30 cellular contexts compared by ENCODE assay signal in genomic region chr7:117564080-117564479, GRCh38.
DNase-seq lines count a peak whose midpoint lies in the region; ATAC-seq and TF ChIP-seq lines count a peak whose summit lies in the region.
"Had no signal": no experiment of that assay in that cellular context is flagged by ENCODE, and none has a peak within 500 bp of the region (broad histone marks: within the 10 kb centered on the region; RNA-seq: fewer than 3 reads in every experiment).

No MANE protein-coding gene starts in this region.

- no peak overlapping the region for H3K23ac ChIP-seq in mesenchymal stem cell (ENCODE audit: low read length in 2 of 2)

- no peak for TF ChIP-seq RAD21 in HCT116 (IDR thresholded peaks at IDR 0.05; ENCODE audit: low read depth)

- no peak overlapping the region for H3K14ac ChIP-seq in mesenchymal stem cell (ENCODE audit: low read length in 2 of 2)

- H3K9me3 Mint-ChIP-seq in Caco-2 (ENCODE audit: unreplicated experiment) = no peaks in the 10 kb centered on the region
- H3K9me3 Mint-ChIP-seq: activated naive CD8-positive, alpha-beta T cell treated with anti-CD3 and anti-CD28 coated beads, Interleukin-2, amount 10 ng/mL, durations not matched to agents 7 days and 5 days; activated T-cell treated with anti-CD3 and anti-CD28 coated beads, Interleukin-2, amount 50 U/mL, for 4 hours; nephron; stimulated activated naive B cell treated with anti-CD40 and anti-IgM and Interleukin-4, amounts not matched to agents 10 μg/mL and 1 μg/mL and 100 μg/mL, for 72 hours; type B pancreatic cell had no signal

- no peak overlapping the region for H2BK12ac ChIP-seq in mesenchymal stem cell (ENCODE audit: low read length in 2 of 2)

- ATAC-seq in GM18870 (IDR thresholded peaks at IDR 0.05; ENCODE audit: unreplicated experiment) = peak; percentile 73
- no peak for ATAC-seq in HCT116
- ATAC-seq: activated CD8-positive, alpha-beta memory T cell treated with anti-CD3 and anti-CD28 coated beads, Interleukin-2, amount 10 ng/mL, durations not matched to agents 7 days and 5 days; activated T-cell treated with anti-CD3 and anti-CD28 coated beads, Interleukin-2, amount 50 U/mL, for 4 hours; gastrocnemius medialis; stimulated activated naive B cell treated with anti-CD40 and anti-IgM and Interleukin-4, amounts not matched to agents 10 μg/mL and 1 μg/mL and 100 μg/mL, for 72 hours had no signal

- H3K27me3 ChIP-seq in HCT116 (ENCODE audit: insufficient read depth, low read length) = no peaks in the 10 kb centered on the region
- H3K27me3 ChIP-seq in Loucy (ENCODE audit: insufficient read depth, low read length, poor library complexity, severe bottlenecking) = no peaks in the 10 kb centered on the region
- no peaks in the 10 kb centered on the region for H3K27me3 ChIP-seq in mesenchymal stem cell (ENCODE audit: control insufficient read depth in 1 of 2, insufficient read depth in 1 of 2, low read length in 2 of 2)
- H3K27me3 ChIP-seq in Caco-2 (replicated peaks; ENCODE audit: control insufficient read depth, insufficient read depth, low read length) = no peaks in the 10 kb centered on the region
- H3K27me3 ChIP-seq: colonic mucosa, gastrocnemius medialis, SJSA1 had no signal

- H3K4me2 ChIP-seq in HCT116 (ENCODE audit: low read length) = no peak overlapping the region
- H3K4me2 ChIP-seq in Loucy (ENCODE audit: low read depth, low read length, poor library complexity, severe bottlenecking) = no peak overlapping the region
- H3K4me2 ChIP-seq in mesenchymal stem cell (ENCODE audit: low read length, poor library complexity, severe bottlenecking) = no peak overlapping the region

- DNase-seq in HCT116 (ENCODE audit: low read depth, low spot score) (no peak), mesenchymal stem cell (peak; percentile 13), Caco-2 (no peak), NCI-H187 treated with DMSO at 0.1 percent for 48 hours (lab: John Stamatoyannopoulos, UW) (no peak), NCI-H524 treated with DMSO at 0.1 percent for 48 hours (lab: John Stamatoyannopoulos, UW) (no peak)
- DNase-seq in activated CD4-positive, alpha-beta T cell treated with anti-CD3 and anti-CD28 coated beads, Interleukin-2, amount 50 U/mL, for 4 hours = no peak
- DNase-seq: activated CD4-positive, alpha-beta T cell treated with anti-CD3 and anti-CD28 coated beads for 48 hours; activated CD8-positive, alpha-beta memory T cell treated with anti-CD3 and anti-CD28 coated beads, Interleukin-2, amount 10 ng/mL, durations not matched to agents 7 days and 5 days; activated gamma-delta T cell; activated naive CD8-positive, alpha-beta T cell treated with anti-CD3 and anti-CD28 coated beads, Interleukin-2, amount 10 ng/mL, durations not matched to agents 7 days and 5 days; activated T-cell treated with anti-CD3 and anti-CD28 coated beads, Interleukin-2, amount 50 U/mL, for 4 hours; CD8-positive, alpha-beta memory T cell; colonic mucosa; DMS153; effector CD4-positive, alpha-beta T cell; gastrocnemius medialis; Karpas-422; NCI-H1417 treated with DMSO at 0.1 percent for 48 hours; NCI-H2081 treated with DMSO at 0.1 percent for 48 hours; NCI-H226; RPMI8226; stimulated activated naive B cell treated with anti-CD40 and anti-IgM and Interleukin-4, amounts not matched to agents 10 μg/mL and 1 μg/mL and 100 μg/mL, for 72 hours; substantia nigra had no signal

- TF ChIP-seq POLR2A in HCT116 (IDR thresholded peaks at IDR 0.05; ENCODE audit: borderline replicate concordance, extremely low read depth, insufficient read depth, insufficient read length) = no peak

- H3K4me3 ChIP-seq in HCT116 (replicated peaks in 1 of 2; ENCODE audit: low read depth in 1 of 2, low read length in 2 of 2) (no peak overlapping the region), Loucy (ENCODE audit: low read length, poor library complexity, severe bottlenecking) (no peak overlapping the region), mesenchymal stem cell (ENCODE audit: insufficient read depth in 1 of 2, low read depth in 1 of 2, low read length in 2 of 2) (no peak overlapping the region), Caco-2 (ENCODE audit: low read depth, low read length) (no peak overlapping the region)
- H3K4me3 ChIP-seq: colonic mucosa, gastrocnemius medialis, HAP-1, SJSA1 had no signal

- no peak overlapping the region for H3K27ac ChIP-seq in HCT116 (ENCODE audit: low read depth, low read length)
- H3K27ac ChIP-seq in mesenchymal stem cell (ENCODE audit: low read length, poor library complexity, severe bottlenecking) = no peak overlapping the region
- H3K27ac ChIP-seq: colonic mucosa, gastrocnemius medialis, HL-60, SJSA1 had no signal

- H3K4me1 Mint-ChIP-seq in Caco-2 (ENCODE audit: low read depth, unreplicated experiment) = peaks cover 21% of the 10 kb centered on the region
- H3K4me1 Mint-ChIP-seq: activated CD8-positive, alpha-beta memory T cell treated with anti-CD3 and anti-CD28 coated beads, Interleukin-2, amount 10 ng/mL, durations not matched to agents 7 days and 5 days; activated naive CD8-positive, alpha-beta T cell treated with anti-CD3 and anti-CD28 coated beads, Interleukin-2, amount 10 ng/mL, durations not matched to agents 7 days and 5 days; CD8-positive, alpha-beta memory T cell; nephron; stimulated activated naive B cell treated with anti-CD40 and anti-IgM and Interleukin-4, amounts not matched to agents 10 μg/mL and 1 μg/mL and 100 μg/mL, for 72 hours had no signal

- intact Hi-C loops in HCT116 (cut with micrococcal nuclease) (no loop called here), Caco-2 (cut with micrococcal nuclease; ENCODE audit: unreplicated experiment) (no loop called here)

- 37% methylated on average over 3 of the region's 3 CpGs for WGBS in mesenchymal stem cell

- H3K9me3 ChIP-seq in HCT116 (ENCODE audit: control insufficient read depth in 1 of 2, insufficient read depth in 1 of 2, low read depth in 1 of 2, low read length in 2 of 2) (no peaks in the 10 kb centered on the region), Loucy (ENCODE audit: insufficient read depth, low read depth, low read length) (no peaks in the 10 kb centered on the region), mesenchymal stem cell (ENCODE audit: control insufficient read depth, low read length) (no peaks in the 10 kb centered on the region), Caco-2 (no peaks in the 10 kb centered on the region)
- H3K9me3 ChIP-seq: colonic mucosa, gastrocnemius medialis, HAP-1, SJSA1 had no signal

- H3K27ac Mint-ChIP-seq in Caco-2 (ENCODE audit: unreplicated experiment) = no peak overlapping the region
- H3K27ac Mint-ChIP-seq: activated CD8-positive, alpha-beta memory T cell treated with anti-CD3 and anti-CD28 coated beads, Interleukin-2, amount 10 ng/mL, durations not matched to agents 7 days and 5 days; activated naive CD8-positive, alpha-beta T cell treated with anti-CD3 and anti-CD28 coated beads, Interleukin-2, amount 10 ng/mL, durations not matched to agents 7 days and 5 days; CD8-positive, alpha-beta memory T cell; nephron; stimulated activated naive B cell treated with anti-CD40 and anti-IgM and Interleukin-4, amounts not matched to agents 10 μg/mL and 1 μg/mL and 100 μg/mL, for 72 hours; type B pancreatic cell had no signal

- no peak overlapping the region for H2BK5ac ChIP-seq in mesenchymal stem cell (ENCODE audit: low read depth, low read length, poor library complexity, severe bottlenecking)

- no peak overlapping the region for H4K8ac ChIP-seq in mesenchymal stem cell (ENCODE audit: low read length)

- H3K9ac ChIP-seq in HCT116 (ENCODE audit: low read length) (no peak overlapping the region), Loucy (ENCODE audit: low read depth, low read length, poor library complexity, severe bottlenecking) (no peak overlapping the region), mesenchymal stem cell (ENCODE audit: low read length) (no peak overlapping the region)

- H2AFZ ChIP-seq in HCT116 (ENCODE audit: low read depth, low read length, poor library complexity, severe bottlenecking) (peak overlapping the region; percentile 20), Loucy (ENCODE audit: low read length) (0 out of 2 replicates have a peak overlapping the region, but pooled peaks have one; percentile 7), mesenchymal stem cell (ENCODE audit: low read depth, low read length) (no peak overlapping the region)

- no peak for TF ChIP-seq CTCF in HCT116 (IDR thresholded peaks at IDR 0.05 in 2 of 3, conservative IDR thresholded peaks at IDR 0.05 in 1 of 3; ENCODE audit: borderline replicate concordance in 1 of 3, insufficient read depth in 1 of 3, low read depth in 2 of 3, low read length in 2 of 3)
- no peak for TF ChIP-seq CTCF in Loucy (conservative IDR thresholded peaks at IDR 0.05; ENCODE audit: low read length)
- TF ChIP-seq CTCF in Caco-2 (IDR thresholded peaks at IDR 0.05; ENCODE audit: insufficient read depth in 1 of 2, low read depth in 1 of 2, low read length in 1 of 2, severe bottlenecking in 1 of 2, unreplicated experiment in 1 of 2) = no peak

- no peak overlapping the region for H2BK120ac ChIP-seq in mesenchymal stem cell (ENCODE audit: low read depth, low read length)

- BruUV-seq in HCT116 (replicated peaks; lab: Mats Ljungman, UMichigan) (no TSS peak), Caco-2 (replicated peaks; lab: Mats Ljungman, UMichigan) (no TSS peak)

- POLR2A ChIA-PET in HCT116 (lab: Charles Lee) (no interaction called here), Caco-2 (lab: Charles Lee) (no interaction called here)

- H3K4me1 ChIP-seq in HCT116 (ENCODE audit: control insufficient read depth in 1 of 2, insufficient read depth in 2 of 2, low read length in 2 of 2) = no peaks in the 10 kb centered on the region
- no peaks in the 10 kb centered on the region for H3K4me1 ChIP-seq in Loucy (ENCODE audit: insufficient read depth, low read length, poor library complexity, severe bottlenecking)
- no peaks in the 10 kb centered on the region for H3K4me1 ChIP-seq in mesenchymal stem cell (ENCODE audit: control insufficient read depth, insufficient read depth, low read depth, low read length)
- peaks cover 42% of the 10 kb centered on the region for H3K4me1 ChIP-seq in Caco-2
- H3K4me1 ChIP-seq: colonic mucosa, gastrocnemius medialis, HAP-1, SJSA1 had no signal

- H3K4me3 Mint-ChIP-seq in Caco-2 (ENCODE audit: unreplicated experiment) = no peak overlapping the region
- H3K4me3 Mint-ChIP-seq: activated CD8-positive, alpha-beta memory T cell treated with anti-CD3 and anti-CD28 coated beads, Interleukin-2, amount 10 ng/mL, durations not matched to agents 7 days and 5 days; activated naive CD8-positive, alpha-beta T cell treated with anti-CD3 and anti-CD28 coated beads, Interleukin-2, amount 10 ng/mL, durations not matched to agents 7 days and 5 days; activated T-cell treated with anti-CD3 and anti-CD28 coated beads, Interleukin-2, amount 50 U/mL, for 4 hours; CD8-positive, alpha-beta memory T cell; nephron; stimulated activated naive B cell treated with anti-CD40 and anti-IgM and Interleukin-4, amounts not matched to agents 10 μg/mL and 1 μg/mL and 100 μg/mL, for 72 hours; type B pancreatic cell had no signal

- H3K79me1 ChIP-seq in mesenchymal stem cell (replicated peaks; ENCODE audit: low read length, poor library complexity, severe bottlenecking) = no peaks in the 10 kb centered on the region

- no peak overlapping the region for H3K4ac ChIP-seq in mesenchymal stem cell (ENCODE audit: low read depth in 1 of 2, low read length in 2 of 2)

- H3F3A ChIP-seq in Loucy (ENCODE audit: low read depth) = no peaks in the 10 kb centered on the region

- H3K36me3 ChIP-seq in HCT116 (ENCODE audit: control insufficient read depth in 1 of 2, insufficient read depth in 2 of 2, low read length in 2 of 2) = no peaks in the 10 kb centered on the region
- H3K36me3 ChIP-seq in Loucy (ENCODE audit: insufficient read depth, low read length) = no peaks in the 10 kb centered on the region
- no peaks in the 10 kb centered on the region for H3K36me3 ChIP-seq in mesenchymal stem cell (ENCODE audit: control insufficient read depth in 1 of 2, insufficient read depth in 2 of 2, low read depth in 1 of 2, low read length in 2 of 2)
- peaks cover 3% of the 10 kb centered on the region; the same call in 1 of the 2 replicates for H3K36me3 ChIP-seq in Caco-2 (ENCODE audit: control insufficient read depth, insufficient read depth, low read length)
- H3K36me3 ChIP-seq: colonic mucosa, gastrocnemius medialis, HAP-1, SJSA1 had no signal

- no peak overlapping the region for H3K18ac ChIP-seq in mesenchymal stem cell (ENCODE audit: low read depth in 1 of 2, low read length in 2 of 2)

- H3K9me2 ChIP-seq in HCT116 (ENCODE audit: insufficient read depth) (no peaks in the 10 kb centered on the region), Loucy (replicated peaks; ENCODE audit: low read depth, low read length) (no peaks in the 10 kb centered on the region)

- RAD21 ChIA-PET in HCT116 (lab: Charles Lee; ENCODE audit: low non-redundant PET in 1 of 2, low total read pairs in 2 of 2, uncharacterized antibody in 2 of 2, unreplicated experiment in 2 of 2) = no interaction called here

- CTCF ChIA-PET in HCT116 (lab: Charles Lee) = no interaction called here
- CTCF ChIA-PET in Caco-2 (lab: Charles Lee) = no interaction called here

- H2BK15ac ChIP-seq in mesenchymal stem cell (ENCODE audit: low read depth, poor library complexity, severe bottlenecking) = no peak overlapping the region

- peaks cover 42% of the 10 kb centered on the region for H3K36me3 Mint-ChIP-seq in Caco-2 (ENCODE audit: insufficient read depth, unreplicated experiment)
- H3K36me3 Mint-ChIP-seq: activated CD8-positive, alpha-beta memory T cell treated with anti-CD3 and anti-CD28 coated beads, Interleukin-2, amount 10 ng/mL, durations not matched to agents 7 days and 5 days; activated naive CD8-positive, alpha-beta T cell treated with anti-CD3 and anti-CD28 coated beads, Interleukin-2, amount 10 ng/mL, durations not matched to agents 7 days and 5 days; CD8-positive, alpha-beta memory T cell; stimulated activated naive B cell treated with anti-CD40 and anti-IgM and Interleukin-4, amounts not matched to agents 10 μg/mL and 1 μg/mL and 100 μg/mL, for 72 hours; type B pancreatic cell had no signal

- no peak overlapping the region for H2AK5ac ChIP-seq in mesenchymal stem cell (ENCODE audit: low read length, severe bottlenecking)

- H3K27me3 Mint-ChIP-seq in Caco-2 (ENCODE audit: insufficient read depth, unreplicated experiment) = no peaks in the 10 kb centered on the region
- H3K27me3 Mint-ChIP-seq: activated CD8-positive, alpha-beta memory T cell treated with anti-CD3 and anti-CD28 coated beads, Interleukin-2, amount 10 ng/mL, durations not matched to agents 7 days and 5 days; activated naive CD8-positive, alpha-beta T cell treated with anti-CD3 and anti-CD28 coated beads, Interleukin-2, amount 10 ng/mL, durations not matched to agents 7 days and 5 days; CD8-positive, alpha-beta memory T cell; stimulated activated naive B cell treated with anti-CD40 and anti-IgM and Interleukin-4, amounts not matched to agents 10 μg/mL and 1 μg/mL and 100 μg/mL, for 72 hours; type B pancreatic cell had no signal

- no peaks in the 10 kb centered on the region for H3K79me2 ChIP-seq in HCT116 (ENCODE audit: insufficient read depth, low read length)
- H3K79me2 ChIP-seq in Loucy (ENCODE audit: insufficient read depth, low read length) = no peaks in the 10 kb centered on the region

- H4K20me1 ChIP-seq in HCT116 (ENCODE audit: insufficient read depth) = no peaks in the 10 kb centered on the region
- H4K20me1 ChIP-seq in Loucy (ENCODE audit: insufficient read depth, low read length, poor library complexity, severe bottlenecking) = no peaks in the 10 kb centered on the region

- no peak overlapping the region for H4K91ac ChIP-seq in mesenchymal stem cell (ENCODE audit: low read length)
